Comparison of ENCODE assay signal across 24 cellular contexts in the genomic region with DNA sequence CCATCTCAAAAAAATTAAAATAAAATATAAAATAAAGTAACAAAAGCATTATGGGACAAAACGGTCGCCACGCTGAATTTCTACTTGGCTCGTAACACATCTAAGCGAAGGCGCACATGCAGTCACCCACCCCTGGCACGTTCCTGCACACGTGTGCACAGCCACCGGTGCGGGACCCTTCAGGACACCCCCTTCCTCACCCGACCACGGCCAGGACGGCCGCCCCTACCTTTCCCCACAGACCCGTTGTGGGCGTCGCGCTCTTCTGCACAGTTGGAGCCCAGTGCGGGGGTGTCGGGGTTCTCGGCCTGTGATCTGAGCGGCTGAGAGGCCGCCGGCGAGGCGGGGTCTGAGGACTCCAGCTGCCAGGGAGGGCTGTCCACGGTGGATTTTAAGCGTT. TPM values are rescaled to one million over a fixed set of nuclear protein-coding genes. Genes with fewer than 3 reads are reported as not detected.
DNase-seq lines count a peak whose midpoint lies in the region; ATAC-seq, FAIRE-seq and TF ChIP-seq lines count a peak whose summit lies in the region.
"Had no signal": no experiment of that assay in that cellular context is flagged by ENCODE, and none has a peak within 500 bp of the region (broad histone marks: within the 10 kb centered on the region; RNA-seq: fewer than 3 reads in every experiment).

No MANE protein-coding gene starts in this region.

- H3K4me3 Mint-ChIP-seq in stimulated activated naive CD8-positive, alpha-beta T cell treated with anti-CD3 and anti-CD28 coated beads, Interleukin-15, amount 100 ng/mL, for 72 hours = peak overlapping the region in 1 of 2 donors; percentile 18
- H3K4me3 Mint-ChIP-seq in activated T-helper 17 cell treated with anti-CD3 and anti-CD28 coated beads, Interleukin-2, amount 50 U/mL, for 72 hours = no peak overlapping the region
- H3K4me3 Mint-ChIP-seq: CD8-positive, alpha-beta T cell; GM23338 had no signal

- H3K4me1 Mint-ChIP-seq in stimulated activated naive CD8-positive, alpha-beta T cell treated with anti-CD3 and anti-CD28 coated beads, Interleukin-15, amount 100 ng/mL, for 72 hours = peaks cover 37% of the 10 kb centered on the region
- H3K4me1 Mint-ChIP-seq in activated T-helper 17 cell treated with anti-CD3 and anti-CD28 coated beads, Interleukin-2, amount 50 U/mL, for 72 hours = peaks cover 5% of the 10 kb centered on the region
- H3K4me1 Mint-ChIP-seq: GM23338 had no signal

- no peaks in the 10 kb centered on the region for H3K27me3 Mint-ChIP-seq in stimulated activated naive CD8-positive, alpha-beta T cell treated with anti-CD3 and anti-CD28 coated beads, Interleukin-15, amount 100 ng/mL, for 72 hours
- no peaks in the 10 kb centered on the region for H3K27me3 Mint-ChIP-seq in activated T-helper 17 cell treated with anti-CD3 and anti-CD28 coated beads, Interleukin-2, amount 50 U/mL, for 72 hours

- intact Hi-C loops in posterior vena cava (cut with DNase I) = loop anchor here (5.0 kb wide), 2 partner anchors 112 to 387 kb away; no protein-coding TSS in a partner anchor
- intact Hi-C loops in kidney (cut with DNase I) = no loop called here

- FAIRE-seq in kidney (lab: Jason Lieb, UNC) = no peak
- FAIRE-seq: G401.6, GM18507, HepG2, K562, RCC 7860 had no signal

- no peak for ATAC-seq in stimulated activated naive CD8-positive, alpha-beta T cell treated with anti-CD3 and anti-CD28 coated beads, Interleukin-15, amount 100 ng/mL, for 72 hours
- ATAC-seq in stimulated activated naive CD8-positive, alpha-beta T cell treated with anti-CD3 and anti-CD28 coated beads, Interleukin-15, Interleukin-2, amounts not matched to agents 100 U/mL and 50 U/mL, for 24 hours = no peak
- ATAC-seq in activated T-helper 17 cell treated with anti-CD3 and anti-CD28 coated beads, Interleukin-2, amount 50 U/mL, for 72 hours (replicated peaks) = no peak
- no peak for ATAC-seq in GM21576 (IDR thresholded peaks at IDR 0.05; ENCODE audit: unreplicated experiment)
- ATAC-seq: CD8-positive, alpha-beta T cell; GM23338; HepG2; K562 had no signal

- H3K9me3 Mint-ChIP-seq in stimulated activated naive CD8-positive, alpha-beta T cell treated with anti-CD3 and anti-CD28 coated beads, Interleukin-15, amount 100 ng/mL, for 72 hours = no peaks in the 10 kb centered on the region
- H3K9me3 Mint-ChIP-seq in activated T-helper 17 cell treated with anti-CD3 and anti-CD28 coated beads, Interleukin-2, amount 50 U/mL, for 72 hours = no peaks in the 10 kb centered on the region
- H3K9me3 Mint-ChIP-seq: CD8-positive, alpha-beta T cell; GM23338 had no signal

- no peak for DNase-seq in stimulated activated naive CD8-positive, alpha-beta T cell treated with anti-CD3 and anti-CD28 coated beads, Interleukin-15, amount 100 ng/mL, for 72 hours
- no peak for DNase-seq in stimulated activated naive CD8-positive, alpha-beta T cell treated with anti-CD3 and anti-CD28 coated beads, Interleukin-15, Interleukin-2, amounts not matched to agents 100 U/mL and 50 U/mL, for 24 hours
- peak; percentile 75 for DNase-seq in posterior vena cava (ENCODE audit: low spot score)
- no peak for DNase-seq in kidney
- DNase-seq in SK-N-DZ (ENCODE audit: low spot score) = no peak
- DNase-seq: CD8-positive, alpha-beta T cell; HCEC 1CT; MG63; NCI-H1417; NCI-H187; NCI-H446; NCI-H526; OCI-M1; Right ventricle myocardium superior had no signal

- H3K9ac ChIP-seq in kidney (ENCODE audit: low read length in 2 of 2) = no peak overlapping the region

- TF ChIP-seq CTCF in kidney (IDR thresholded peaks at IDR 0.05; ENCODE audit: borderline replicate concordance, extremely low read depth, insufficient read depth) = no peak

- H3K4me3 ChIP-seq in kidney (ENCODE audit: low read length in 2 of 2) = no peak overlapping the region
- H3K4me3 ChIP-seq: GM23338, K562, MG63 had no signal

- no peaks in the 10 kb centered on the region for H3K9me3 ChIP-seq in kidney (ENCODE audit: control insufficient read depth in 1 of 2, low read length in 2 of 2)
- H3K9me3 ChIP-seq: MG63 had no signal

- H3K36me3 ChIP-seq in kidney (ENCODE audit: control insufficient read depth in 1 of 2, insufficient read depth in 2 of 2, low read length in 2 of 2) = peaks cover 5% of the 10 kb centered on the region in 2 donors
- H3K36me3 ChIP-seq: MG63 had no signal

- peaks cover 0 to 2% of the 10 kb centered on the region in 2 donors for H3K4me1 ChIP-seq in kidney (ENCODE audit: control insufficient read depth in 1 of 2, insufficient read depth in 1 of 2, low read depth in 1 of 2, low read length in 2 of 2)

- peak overlapping the region; percentile 19 to 33 for H3K27ac Mint-ChIP-seq in stimulated activated naive CD8-positive, alpha-beta T cell treated with anti-CD3 and anti-CD28 coated beads, Interleukin-15, amount 100 ng/mL, for 72 hours
- peak overlapping the region; percentile 62 for H3K27ac Mint-ChIP-seq in activated T-helper 17 cell treated with anti-CD3 and anti-CD28 coated beads, Interleukin-2, amount 50 U/mL, for 72 hours
- H3K27ac Mint-ChIP-seq: CD8-positive, alpha-beta T cell; GM23338 had no signal

- no peak overlapping the region for H3K27ac ChIP-seq in kidney (ENCODE audit: low read depth in 2 of 2, low read length in 2 of 2)
- H3K27ac ChIP-seq: HL-60 had no signal

- H3K36me3 Mint-ChIP-seq in activated T-helper 17 cell treated with anti-CD3 and anti-CD28 coated beads, Interleukin-2, amount 50 U/mL, for 72 hours (ENCODE audit: low read depth) = peaks cover 98% of the 10 kb centered on the region

RNA-seq across cellular contexts. Expression of a gene that starts 44.4 kb away (rescaled TPM):
- 10 to 100 TPM; 36.8 to 44.8 TPM for total RNA-seq in activated T-helper 17 cell treated with anti-CD3 and anti-CD28 coated beads, Interleukin-2, amount 50 U/mL, for 72 hours
- total RNA-seq in posterior vena cava = 1 to 10 TPM; 3.2 to 6.4 TPM
- total RNA-seq in kidney = 1.7 TPM
- 0.82 TPM for polyA plus RNA-seq in kidney (ENCODE audit: insufficient read depth, low read depth, low replicate concordance)
- polyA plus RNA-seq in SK-N-DZ (2014; cell fraction: cytosol; rRNA removed) = 0.07 TPM in 1 of 2 replicates, not detected in the other
- polyA plus RNA-seq in SK-N-DZ (2014; cell fraction: nucleus; rRNA removed) = not detected in 2 replicates
- total RNA-seq: HepG2, SK-MEL-5 had no signal
- polyA plus RNA-seq: HepG2 had no signal

Comparison
In these comparisons a context has a peak if more than half of its experiments do, and no peak if none do; other contexts are left out.
1. RNA of a gene that starts 44.4 kb away (total RNA-seq): 36.8 to 44.8 TPM in activated T-helper 17 cell treated with anti-CD3 and anti-CD28 coated beads, Interleukin-2, amount 50 U/mL, for 72 hours; 3.2 to 6.4 TPM in posterior vena cava and 1.7 TPM in kidney (single experiment); every median in the first group is over 4 times any median in the second.